1 cellular context compared by ENCODE assay signal in the genomic region with DNA sequence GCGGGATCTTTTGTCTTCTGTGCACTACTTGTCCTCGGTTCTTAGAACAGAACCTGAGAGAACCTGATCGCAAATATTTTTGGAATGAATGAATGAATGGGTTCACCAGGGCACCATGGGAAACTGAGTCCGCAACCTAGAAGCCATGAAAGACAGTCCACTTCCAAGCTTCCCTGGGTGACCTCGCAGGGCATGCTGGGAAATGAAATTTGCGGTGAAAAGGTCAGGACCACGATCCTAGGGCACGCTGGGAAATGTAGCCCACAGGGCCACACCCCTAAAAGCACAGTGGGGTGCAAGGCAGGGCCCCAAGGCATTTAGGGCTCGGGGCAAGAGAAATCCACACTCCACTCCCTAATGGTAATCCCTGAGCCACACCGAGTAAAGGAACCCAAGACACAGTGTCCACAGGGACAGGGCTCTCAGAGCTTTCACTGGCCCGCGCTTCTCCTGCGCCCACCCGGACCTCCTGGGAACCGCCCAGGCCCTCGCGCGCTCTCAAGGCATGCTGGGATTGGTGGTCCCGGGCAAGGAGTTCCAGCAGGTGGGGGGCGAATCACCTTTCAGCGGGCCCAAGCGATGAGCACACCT.
TF ChIP-seq lines count a peak whose summit lies in the region.

No MANE protein-coding gene starts in this region.

TF ChIP-seq in HepG2, 621 proteins besides CTCF, POLR2A, EP300 and RAD21:
- TF ChIP-seq XBP1 (CRISPR knock-in tag; IDR thresholded peaks at IDR 0.05) = no peak
- 0 out of 2 replicates have a peak, but pooled peaks have one; percentile 10 for TF ChIP-seq SNAI1 (CRISPR knock-in tag; IDR thresholded peaks at IDR 0.05; ENCODE audit: borderline replicate concordance)
- no peak for TF ChIP-seq WIZ (CRISPR knock-in tag; IDR thresholded peaks at IDR 0.05)
- TF ChIP-seq ZNF143 (CRISPR knock-in tag; IDR thresholded peaks at IDR 0.05) = peak; percentile 76
- TF ChIP-seq, protein P1, sequence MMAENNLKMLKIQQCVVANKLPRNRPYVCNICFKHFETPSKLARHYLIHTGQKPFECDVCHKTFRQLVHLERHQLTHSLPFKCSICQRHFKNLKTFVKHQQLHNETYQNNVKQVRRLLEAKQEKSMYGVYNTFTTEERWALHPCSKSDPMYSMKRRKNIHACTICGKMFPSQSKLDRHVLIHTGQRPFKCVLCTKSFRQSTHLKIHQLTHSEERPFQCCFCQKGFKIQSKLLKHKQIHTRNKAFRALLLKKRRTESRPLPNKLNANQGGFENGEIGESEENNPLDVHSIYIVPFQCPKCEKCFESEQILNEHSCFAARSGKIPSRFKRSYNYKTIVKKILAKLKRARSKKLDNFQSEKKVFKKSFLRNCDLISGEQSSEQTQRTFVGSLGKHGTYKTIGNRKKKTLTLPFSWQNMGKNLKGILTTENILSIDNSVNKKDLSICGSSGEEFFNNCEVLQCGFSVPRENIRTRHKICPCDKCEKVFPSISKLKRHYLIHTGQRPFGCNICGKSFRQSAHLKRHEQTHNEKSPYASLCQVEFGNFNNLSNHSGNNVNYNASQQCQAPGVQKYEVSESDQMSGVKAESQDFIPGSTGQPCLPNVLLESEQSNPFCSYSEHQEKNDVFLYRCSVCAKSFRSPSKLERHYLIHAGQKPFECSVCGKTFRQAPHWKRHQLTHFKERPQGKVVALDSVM (CRISPR knock-in tag; IDR thresholded peaks at IDR 0.05) = no peak
- TF ChIP-seq ZBTB38 (CRISPR knock-in tag; IDR thresholded peaks at IDR 0.05) = peak; percentile 61; the same call in 1 of the 2 replicates
- TF ChIP-seq NR2C2 (CRISPR knock-in tag; IDR thresholded peaks at IDR 0.05; ENCODE audit: borderline replicate concordance) = 0 out of 2 replicates have a peak, but pooled peaks have one; percentile 5
- peak; percentile 42; the same call in 1 of the 2 replicates for TF ChIP-seq ZNF24 (IDR thresholded peaks at IDR 0.05)
- 0 out of 2 replicates have a peak, but pooled peaks have one; percentile 5 for TF ChIP-seq ZNF501 (CRISPR knock-in tag; IDR thresholded peaks at IDR 0.05)
